1 cellular context compared by ENCODE assay signal in the genomic region with DNA sequence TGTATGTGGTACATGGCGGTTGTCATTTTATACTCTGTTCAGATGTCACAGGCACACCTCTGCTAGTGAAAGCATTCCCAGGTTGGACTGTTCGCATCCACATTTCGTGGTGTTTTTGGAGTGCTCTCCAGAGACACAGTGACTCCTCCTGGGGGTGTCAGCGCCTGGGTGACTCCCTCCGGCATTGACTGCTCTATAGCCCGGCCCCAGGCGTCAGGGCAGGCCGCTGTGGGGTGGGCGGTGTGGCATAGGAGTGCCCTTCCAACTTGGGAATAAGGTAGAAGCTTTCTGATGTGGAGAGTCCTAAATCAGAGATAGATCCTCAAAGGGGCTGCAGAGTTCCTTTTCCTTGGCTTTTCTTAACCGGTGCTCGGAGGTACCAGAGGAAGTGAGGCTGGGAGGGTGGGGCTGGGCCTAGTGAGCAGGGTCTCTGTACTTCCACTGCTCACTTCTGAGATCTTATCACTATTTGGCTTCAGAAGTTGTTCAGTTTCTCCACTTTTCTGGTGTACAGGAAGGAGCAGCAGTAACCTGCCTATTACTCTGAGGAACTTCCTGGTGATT.
TF ChIP-seq lines count a peak whose summit lies in the region.

No MANE protein-coding gene starts in this region.

TF ChIP-seq in H1, 55 proteins besides CTCF, POLR2A, EP300 and RAD21 (continued from another document):
- TF ChIP-seq RFX5 (IDR thresholded peaks at IDR 0.05; ENCODE audit: borderline replicate concordance, low read depth, low read length) (no peak), KDM5A (IDR thresholded peaks at IDR 0.05; ENCODE audit: low read length) (no peak), YY1 (IDR thresholded peaks at IDR 0.05; ENCODE audit: low read depth, low read length) (no peak), NRF1 (IDR thresholded peaks at IDR 0.05; ENCODE audit: low read depth, low read length) (no peak), TAF1 (IDR thresholded peaks at IDR 0.05; ENCODE audit: low read depth, low read length) (no peak)
